8 cellular contexts compared by ENCODE assay signal in genomic region chr6:155418017-155418749, GRCh38. TPM values are rescaled to one million over a fixed set of nuclear protein-coding genes. Genes with fewer than 3 reads are reported as not detected.
DNase-seq lines count a peak whose midpoint lies in the region; ATAC-seq and TF ChIP-seq lines count a peak whose summit lies in the region.

No MANE protein-coding gene starts in this region.

- no peak for TF ChIP-seq CTCF in GM13976 (IDR thresholded peaks at IDR 0.05; ENCODE audit: borderline replicate concordance, control extremely low read depth, extremely low read depth, insufficient read depth, missing control alignments)

- in situ Hi-C loops in GM13976 (cut with MboI; ENCODE audit: low sequenced_read_pairs, unreplicated experiment) = no loop called here

- DNase-seq in GM13976 (ENCODE audit: low spot score) (peak; percentile 59), NCI-H460 (ENCODE audit: extremely low read depth, low read depth) (peak; percentile 1), fibroblast of peridontal ligament (ENCODE audit: extremely low read depth) (peak; percentile 88), ecto neural progenitor cell (ENCODE audit: low spot score) (no peak)
- peak; percentile 70 for DNase-seq in activated CD8-positive, alpha-beta memory T cell treated with anti-CD3 and anti-CD28 coated beads, Interleukin-2, amount 50 U/mL, for 48 hours
- peak; percentile 57 to 58 for DNase-seq in stimulated activated CD4-positive, alpha-beta T cell treated with anti-CD3 and anti-CD28 coated beads, Interleukin-1b, Interleukin-23, amount 100 ng/mL, for 4 hours (ENCODE audit: low read depth in 2 of 2)

- ATAC-seq in HG02642 (IDR thresholded peaks at IDR 0.05; ENCODE audit: poor library complexity, unreplicated experiment) (peak; percentile 61), HG03469 (IDR thresholded peaks at IDR 0.05; ENCODE audit: unreplicated experiment) (no peak)

RNA-seq across cellular contexts. Expression of gene NOX3, which starts 37.5 kb away (rescaled TPM):
- not detected in 2 replicates for total RNA-seq in NCI-H460 (2014; rRNA removed; shearing (Covaris generic))
- not detected in 2 replicates for polyA plus RNA-seq in NCI-H460 (2014; cell fraction: nucleus; rRNA removed)
